1 cellular context compared by ENCODE assay signal in the genomic region with DNA sequence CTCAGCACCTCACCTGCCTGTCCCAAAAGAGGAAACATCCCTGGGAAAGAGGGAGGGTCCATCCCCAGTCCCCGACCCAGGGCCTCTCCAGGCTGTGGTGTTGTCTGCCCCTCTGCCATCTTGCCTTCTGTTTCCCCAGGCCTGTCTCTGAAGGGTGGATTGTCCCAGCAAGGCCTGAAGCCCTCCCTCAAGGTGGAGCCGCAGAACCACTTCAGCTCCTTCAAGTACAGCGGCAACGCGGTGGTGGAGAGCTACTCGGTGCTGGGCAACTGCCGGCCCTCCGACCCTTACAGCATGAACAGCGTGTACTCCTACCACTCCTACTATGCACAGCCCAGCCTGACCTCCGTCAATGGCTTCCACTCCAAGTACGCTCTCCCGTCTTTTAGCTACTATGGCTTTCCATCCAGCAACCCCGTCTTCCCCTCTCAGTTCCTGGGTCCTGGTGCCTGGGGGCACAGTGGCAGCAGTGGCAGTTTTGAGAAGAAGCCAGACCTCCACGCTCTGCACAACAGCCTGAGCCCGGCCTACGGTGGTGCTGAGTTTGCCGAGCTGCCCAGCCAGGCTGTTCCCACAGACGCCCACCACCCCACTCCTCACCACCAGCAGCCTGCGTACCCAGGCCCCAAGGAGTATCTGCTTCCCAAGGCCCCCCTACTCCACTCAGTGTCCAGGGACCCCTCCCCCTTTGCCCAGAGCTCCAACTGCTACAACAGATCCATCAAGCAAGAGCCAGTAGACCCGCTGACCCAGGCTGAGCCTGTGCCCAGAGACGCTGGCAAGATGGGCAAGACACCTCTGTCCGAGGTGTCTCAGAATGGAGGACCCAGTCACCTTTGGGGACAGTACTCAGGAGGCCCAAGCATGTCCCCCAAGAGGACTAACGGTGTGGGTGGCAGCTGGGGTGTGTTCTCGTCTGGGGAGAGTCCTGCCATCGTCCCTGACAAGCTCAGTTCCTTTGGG.
A peak's percentile ranks its signal among the peaks of the same experiment; 100 is the strongest.
TF ChIP-seq lines count a peak whose summit lies in the region.

No MANE protein-coding gene starts in this region.

TF ChIP-seq in HEK293, 187 proteins besides CTCF, POLR2A, EP300 and RAD21:
- TF ChIP-seq ZNF341 (tag by site-specific recombination; IDR thresholded peaks at IDR 0.05; ENCODE audit: low read depth) (0 out of 2 replicates have a peak, but pooled peaks have one; percentile 24), ZNF658 (tag by site-specific recombination; IDR thresholded peaks at IDR 0.05) (no peak)
